ENCODE assay signal across 8 cellular contexts in the genomic region with DNA sequence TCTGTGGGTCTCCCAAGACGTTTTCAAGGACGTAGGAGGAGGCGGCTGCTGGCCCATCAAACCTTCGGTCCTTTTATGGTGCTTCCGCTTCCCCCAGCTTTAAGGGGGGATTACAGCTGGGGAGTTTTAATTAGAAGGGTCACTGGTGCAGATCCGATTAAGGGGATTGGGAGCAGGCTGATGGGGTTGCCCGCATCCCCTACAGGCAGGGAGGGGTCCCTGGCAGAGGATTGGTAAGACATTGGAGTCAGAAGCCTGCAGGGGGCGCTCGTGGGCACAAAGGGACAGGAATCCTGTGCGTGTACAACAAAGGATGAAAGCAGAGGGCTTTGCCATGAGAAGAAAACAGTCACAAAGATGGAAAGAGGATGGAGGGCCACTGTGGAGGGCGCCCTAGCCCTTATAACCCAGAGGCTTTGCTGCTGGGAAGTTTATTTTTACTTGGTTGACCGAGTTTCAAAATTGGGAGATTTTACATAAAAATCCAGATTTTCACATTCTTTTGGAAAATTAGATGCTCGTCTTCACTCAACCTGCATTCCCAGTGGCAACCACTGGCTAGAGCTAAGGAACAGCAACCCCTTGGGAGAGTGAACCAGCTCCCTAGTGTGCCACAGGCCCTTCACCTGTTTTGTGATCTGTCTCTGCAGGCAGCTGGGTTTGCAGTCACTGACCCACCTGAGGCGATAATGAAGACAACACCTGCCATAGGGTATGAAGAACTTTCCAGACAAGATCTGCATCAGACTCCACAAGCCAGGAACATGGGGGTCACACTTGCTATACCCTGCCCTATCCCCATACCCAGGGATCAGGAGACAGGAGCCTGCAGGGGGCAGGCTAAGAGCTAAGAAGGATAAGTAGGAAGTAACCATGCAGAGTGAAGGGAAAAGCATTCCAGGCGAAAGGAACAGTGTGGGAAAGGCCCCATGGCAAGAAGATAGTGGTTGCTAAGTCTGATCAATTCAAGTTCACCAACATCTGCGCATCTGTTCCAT.
DNase-seq lines count a peak whose midpoint lies in the region; ATAC-seq, FAIRE-seq and TF ChIP-seq lines count a peak whose summit lies in the region.

No MANE protein-coding gene starts in this region.

- no peak overlapping the region for H2AK5ac ChIP-seq in H1 (ENCODE audit: low read depth, low read length)

- no peak overlapping the region for H3K27ac ChIP-seq in H1 (ENCODE audit: low read depth, low read length)

- no peak overlapping the region for H3K4ac ChIP-seq in H1 (replicated peaks; ENCODE audit: insufficient read length, low read depth, low read length)

- peak; percentile 77 to 92 (median 89) for TF ChIP-seq CTCF in H1 (IDR thresholded peaks at IDR 0.05; ENCODE audit: control extremely low read depth in 1 of 3, insufficient read depth in 1 of 3, low read depth in 1 of 3, low read length in 3 of 3)

- H3K4me3 ChIP-seq in H1 (ENCODE audit: extremely low read depth in 1 of 4, insufficient read depth in 2 of 4, low read depth in 3 of 4, low read length in 4 of 4) = no peak overlapping the region

- no peak overlapping the region for H3K23ac ChIP-seq in H1 (ENCODE audit: insufficient read length)

- H3K9me3 ChIP-seq in H1 (ENCODE audit: insufficient read depth in 2 of 2, low read depth in 1 of 2, low read length in 1 of 2) = no peaks in the 10 kb centered on the region

- H3K27me3 ChIP-seq in H1 (replicated peaks in 1 of 4; ENCODE audit: control insufficient read depth in 3 of 4, extremely low read depth in 1 of 4, insufficient read depth in 3 of 4, low read length in 3 of 4) = no peaks in the 10 kb centered on the region; a peak in 1 of 7 replicates

- H3K79me2 ChIP-seq in H1 (ENCODE audit: control insufficient read depth in 1 of 2, insufficient read depth in 2 of 2, low read length in 2 of 2) = no peaks in the 10 kb centered on the region

- H3K14ac ChIP-seq in H1 (ENCODE audit: insufficient read length) = no peak overlapping the region

- no peak overlapping the region for H3K4me2 ChIP-seq in H1 (ENCODE audit: insufficient read depth in 1 of 2, low read depth in 2 of 2, low read length in 2 of 2)

- no peak for TF ChIP-seq EP300 in H1 (IDR thresholded peaks at IDR 0.05; ENCODE audit: borderline replicate concordance in 1 of 2, low read depth in 2 of 2, low read length in 2 of 2)

- no peak overlapping the region for H2BK5ac ChIP-seq in H1 (ENCODE audit: low read depth, low read length)

- FAIRE-seq in H1 (lab: Jason Lieb, UNC) = no peak

- no peak overlapping the region for H2BK20ac ChIP-seq in H1 (ENCODE audit: low read length)

- POLR2A ChIA-PET in H1 (lab: Charles Lee; ENCODE audit: partially characterized antibody) = interaction anchor here (0.9 to 1.3 kb wide), 3 partner anchors 100 to 114 kb away, joined by 3 to 4 read pairs (median 3); no protein-coding TSS in a partner anchor

- peaks cover 2 to 8% (median 4%) of the 10 kb centered on the region in 4 experiments; a peak in 4 of 7 replicates for H3K4me1 ChIP-seq in H1 (replicated peaks in 1 of 4; ENCODE audit: control insufficient read depth in 3 of 4, insufficient read depth in 4 of 4, low read length in 3 of 4)

- DNase-seq in AG08396 (ENCODE audit: low spot score) (peak; percentile 50), H4 (ENCODE audit: low spot score) (peak; percentile 59), NCI-H69 (lab: John Stamatoyannopoulos, UW) (peak; percentile 82), H1 (ENCODE audit: low read depth in 1 of 2, low spot score in 2 of 2) (peak; percentile 71 to 98), myocyte (ENCODE audit: low read depth) (peak; percentile 70)
- peak; percentile 5 to 39 for DNase-seq in activated CD8-positive, alpha-beta memory T cell treated with anti-CD3 and anti-CD28 coated beads for 1 hour (ENCODE audit: extremely low read depth in 1 of 2, low read depth in 1 of 2)
- DNase-seq in stimulated activated CD8-positive, alpha-beta memory T cell treated with anti-CD3 and anti-CD28 coated beads, Interleukin-7, amount 100 ng/mL, for 48 hours (ENCODE audit: extremely low read depth in 1 of 2, low read depth in 1 of 2) = peak; percentile 23 to 50

- no peak overlapping the region for H4K91ac ChIP-seq in H1 (replicated peaks; ENCODE audit: insufficient read length, low read length)

- H3K18ac ChIP-seq in H1 (ENCODE audit: extremely low read depth, low read length) = no peak overlapping the region; the same call in 1 of the 2 replicates

- H3K9ac ChIP-seq in H1 (replicated peaks in 1 of 4; ENCODE audit: extremely low read depth in 1 of 4, low read depth in 3 of 4, low read length in 3 of 4) = no peak overlapping the region

- CTCF ChIA-PET in H1 (lab: Charles Lee; ENCODE audit: partially characterized antibody) = interaction anchor here (0.6 to 7.9 kb wide), 63 partner anchors 10 to 865 kb away, joined by 3 to 70 read pairs (median 5); a partner anchor contains a TSS

- no peak overlapping the region for H2AFZ ChIP-seq in H1 (ENCODE audit: low read length)

- no peak overlapping the region for H3K56ac ChIP-seq in H1 (replicated peaks; ENCODE audit: insufficient read length, low read depth, low read length)

- H3K23me2 ChIP-seq in H1 (ENCODE audit: low read depth, low read length) = no peaks in the 10 kb centered on the region

- no peaks in the 10 kb centered on the region for H3K79me1 ChIP-seq in H1 (ENCODE audit: low read depth, low read length)

- WGBS in H1 (ENCODE audit: extremely low coverage in 1 of 2, insufficient coverage in 1 of 2, insufficient read length in 1 of 2, insufficient replicate concordance in 2 of 2, low coverage in 1 of 2, low lambda C conversion rate in 2 of 2, missing lambda C conversion rate in 1 of 2), 2 experiments = 49% methylated on average over 16 of the region's 16 CpGs; no CpG with 5 or more reads in 1 of the 2 experiments

- H4K20me1 ChIP-seq in H1 (replicated peaks in 1 of 2; ENCODE audit: control insufficient read depth in 1 of 2, insufficient read depth in 2 of 2, low read length in 2 of 2) = no peaks in the 10 kb centered on the region

- H3K36me3 ChIP-seq in H1 (ENCODE audit: control insufficient read depth in 2 of 4, insufficient read depth in 4 of 4, low read length in 3 of 4) = no peaks in the 10 kb centered on the region

- H2BK120ac ChIP-seq in H1 (replicated peaks; ENCODE audit: low read depth, low read length) = no peak overlapping the region

- H4K5ac ChIP-seq in H1 (ENCODE audit: insufficient read length, low read depth, low read length) = no peak overlapping the region

- no peak overlapping the region for H4K8ac ChIP-seq in H1 (ENCODE audit: extremely low read depth, insufficient read depth, low read length)

- ATAC-seq in HG03342 (IDR thresholded peaks at IDR 0.05; ENCODE audit: unreplicated experiment) = no peak

- peak overlapping the region; percentile 37; the same call in 1 of the 2 replicates for H2BK15ac ChIP-seq in H1 (ENCODE audit: low read length)

- no peak for TF ChIP-seq POLR2A in H1 (IDR thresholded peaks at IDR 0.05; ENCODE audit: control extremely low read depth in 1 of 2, low read depth in 2 of 2, low read length in 2 of 2)

- peak; percentile 53 to 71 for TF ChIP-seq RAD21 in H1 (IDR thresholded peaks at IDR 0.05 in 1 of 2, conservative IDR thresholded peaks at IDR 0.05 in 1 of 2; ENCODE audit: low read depth in 2 of 2, low read length in 2 of 2)

- no peak overlapping the region for H2BK12ac ChIP-seq in H1 (ENCODE audit: low read depth, low read length)

TF ChIP-seq in H1, 55 proteins besides CTCF, POLR2A, EP300 and RAD21:
- TF ChIP-seq BRCA1 (IDR thresholded peaks at IDR 0.05; ENCODE audit: low read depth, low read length) (no peak), POLR2AphosphoS5 (IDR thresholded peaks at IDR 0.05; ENCODE audit: low read depth, low read length) (no peak), KDM1A (IDR thresholded peaks at IDR 0.05; ENCODE audit: borderline replicate concordance, low read length) (peak; percentile 4; the same call in 1 of the 2 replicates), YY1 (IDR thresholded peaks at IDR 0.05; ENCODE audit: low read depth, low read length) (0 out of 2 replicates have a peak, but pooled peaks have one; percentile 36), SRF (IDR thresholded peaks at IDR 0.05; ENCODE audit: low read depth, low read length) (0 out of 2 replicates have a peak, but pooled peaks have one; percentile 45), CBX5 (IDR thresholded peaks at IDR 0.05; ENCODE audit: low read depth, low read length) (no peak), TAF7 (optimal IDR thresholded peaks at IDR 0.05; ENCODE audit: borderline replicate concordance, low read depth, low read length) (no peak), TCF12 (IDR thresholded peaks at IDR 0.05; ENCODE audit: low read depth, low read length) (no peak), CREB1 (IDR thresholded peaks at IDR 0.05) (peak; percentile 41; the same call in 1 of the 2 replicates)

Comparison
In these comparisons a context has a peak if more than half of its experiments do, and no peak if none do; other contexts are left out.
1. DNase-seq: peak in every context shown above with its lines; median percentile 84 in H1; 82 in NCI-H69; 70 in myocyte; 59 in H4; 50 in AG08396; 36 in stimulated activated CD8-positive, alpha-beta memory T cell treated with anti-CD3 and anti-CD28 coated beads, Interleukin-7, amount 100 ng/mL, for 48 hours; 22 in activated CD8-positive, alpha-beta memory T cell treated with anti-CD3 and anti-CD28 coated beads for 1 hour.